ENCODE assay signal across 18 cellular contexts in genomic region chr22:27773236-27773550, GRCh38. TPM values are rescaled to one million over a fixed set of nuclear protein-coding genes. Genes with fewer than 3 reads are reported as not detected.
DNase-seq lines count a peak whose midpoint lies in the region; ATAC-seq, FAIRE-seq and TF ChIP-seq lines count a peak whose summit lies in the region.
"Had no signal": no experiment of that assay in that cellular context is flagged by ENCODE, and none has a peak within 500 bp of the region (broad histone marks: within the 10 kb centered on the region; RNA-seq: fewer than 3 reads in every experiment).

No MANE protein-coding gene starts in this region.

- no CpG with 5 or more reads among the region's 14 CpGs for WGBS in H9 (ENCODE audit: extremely low coverage, insufficient read length, low lambda C conversion rate)
- 83% methylated on average over 12 of the region's 14 CpGs; no CpG with 5 or more reads in 1 of the 2 experiments for WGBS in H1 (ENCODE audit: extremely low coverage in 1 of 2, insufficient coverage in 1 of 2, insufficient read length in 1 of 2, insufficient replicate concordance in 2 of 2, low coverage in 1 of 2, low lambda C conversion rate in 2 of 2, missing lambda C conversion rate in 1 of 2), 2 experiments
- WGBS in mesendoderm (ENCODE audit: extremely low coverage, insufficient coverage, low lambda C conversion rate) = no CpG with 5 or more reads among the region's 14 CpGs
- no CpG with 5 or more reads among the region's 14 CpGs for WGBS in right lobe of liver (ENCODE audit: insufficient coverage, low coverage, low lambda C conversion rate, missing lambda C conversion rate)

- no peak for ATAC-seq in gastrocnemius medialis
- no peak for ATAC-seq in right lobe of liver

- H3K9ac ChIP-seq in H9 (ENCODE audit: extremely low read depth, insufficient read length, low read length) (no peak overlapping the region), H1 (replicated peaks in 1 of 4; ENCODE audit: extremely low read depth in 1 of 4, low read depth in 3 of 4, low read length in 3 of 4) (no peak overlapping the region), mesendoderm (ENCODE audit: low read length) (no peak overlapping the region), colonic mucosa (ENCODE audit: low read depth in 2 of 2, low read length in 2 of 2) (no peak overlapping the region)

- H3K79me1 ChIP-seq in H9 (ENCODE audit: insufficient read depth, low read depth, low read length, poor library complexity, severe bottlenecking) = no peaks in the 10 kb centered on the region
- no peaks in the 10 kb centered on the region; the same call in 1 of the 2 replicates for H3K79me1 ChIP-seq in H1 (ENCODE audit: low read depth, low read length)
- H3K79me1 ChIP-seq in mesendoderm (ENCODE audit: low read length) = no peaks in the 10 kb centered on the region

- no peak overlapping the region for H2BK20ac ChIP-seq in H9 (ENCODE audit: low read depth, low read length, poor library complexity, severe bottlenecking)
- H2BK20ac ChIP-seq in H1 (ENCODE audit: low read length) = peak overlapping the region; percentile 57; the same call in 1 of the 2 replicates

- TF ChIP-seq EP300 in H1 (IDR thresholded peaks at IDR 0.05; ENCODE audit: borderline replicate concordance in 1 of 2, low read depth in 2 of 2, low read length in 2 of 2) = no peak

- H3K27me3 ChIP-seq in H9 (ENCODE audit: insufficient read depth, low read length) (no peaks in the 10 kb centered on the region), H1 (replicated peaks in 1 of 4; ENCODE audit: control insufficient read depth in 3 of 4, extremely low read depth in 1 of 4, insufficient read depth in 3 of 4, low read length in 3 of 4) (no peaks in the 10 kb centered on the region; a peak in 1 of 7 replicates), mesendoderm (ENCODE audit: insufficient read depth, low read length, poor library complexity) (no peaks in the 10 kb centered on the region), gastrocnemius medialis (no peaks in the 10 kb centered on the region), right lobe of liver (no peaks in the 10 kb centered on the region), colonic mucosa (no peaks in the 10 kb centered on the region), left ventricle myocardium inferior (ENCODE audit: low read depth) (no peaks in the 10 kb centered on the region), dorsolateral prefrontal cortex (peaks cover 0 to 4% (median 0%) of the 10 kb centered on the region in 45 donors)

- no peak overlapping the region for H3K4me3 Mint-ChIP-seq in H9
- H3K4me3 Mint-ChIP-seq: B cell had no signal

- in situ Hi-C loops in gastrocnemius medialis (cut with MboI; ENCODE audit: low sequenced_read_pairs in 4 of 4) = no loop called here

- POLR2A ChIA-PET in H1 (lab: Charles Lee; ENCODE audit: partially characterized antibody) = interaction anchor here (1.0 to 1.8 kb wide), 6 partner anchors 9 to 39 kb away, joined by 3 to 5 read pairs (median 4); no protein-coding TSS in a partner anchor

- H2AK5ac ChIP-seq in H9 (ENCODE audit: insufficient read length, low read length) (no peak overlapping the region), H1 (ENCODE audit: low read depth, low read length) (no peak overlapping the region), mesendoderm (ENCODE audit: low read length) (no peak overlapping the region)

- no peaks in the 10 kb centered on the region for H3K36me3 ChIP-seq in H1 (ENCODE audit: control insufficient read depth in 2 of 4, insufficient read depth in 4 of 4, low read length in 3 of 4)
- H3K36me3 ChIP-seq in mesendoderm (ENCODE audit: control insufficient read depth, insufficient read depth, low read length) = no peaks in the 10 kb centered on the region
- H3K36me3 ChIP-seq in gastrocnemius medialis = no peaks in the 10 kb centered on the region
- no peaks in the 10 kb centered on the region for H3K36me3 ChIP-seq in right lobe of liver
- H3K36me3 ChIP-seq in colonic mucosa = no peaks in the 10 kb centered on the region
- no peaks in the 10 kb centered on the region for H3K36me3 ChIP-seq in left ventricle myocardium inferior
- H3K36me3 ChIP-seq: HAP-1 had no signal

- H3K36me3 Mint-ChIP-seq in H9 (ENCODE audit: insufficient read depth in 1 of 3, low read depth in 3 of 3) = 0 out of 7 replicates have a peak, but pooled peaks cover 0 to 1% (median 0%) of the 10 kb centered on the region in 3 experiments

- TF ChIP-seq CTCF in H9 (conservative IDR thresholded peaks at IDR 0.05) = no peak
- TF ChIP-seq CTCF in H1 (IDR thresholded peaks at IDR 0.05; ENCODE audit: control extremely low read depth in 1 of 3, insufficient read depth in 1 of 3, low read depth in 1 of 3, low read length in 3 of 3) = no peak
- TF ChIP-seq CTCF in gastrocnemius medialis (IDR thresholded peaks at IDR 0.05 in 4 of 5, conservative IDR thresholded peaks at IDR 0.05 in 1 of 5) = no peak
- no peak for TF ChIP-seq CTCF in right lobe of liver (IDR thresholded peaks at IDR 0.05)
- no peak for TF ChIP-seq CTCF in colonic mucosa (IDR thresholded peaks at IDR 0.05)
- TF ChIP-seq CTCF in left ventricle myocardium inferior (IDR thresholded peaks at IDR 0.05; ENCODE audit: borderline replicate concordance) = no peak
- TF ChIP-seq CTCF in dorsolateral prefrontal cortex (IDR thresholded peaks at IDR 0.05 in 54 of 56, conservative IDR thresholded peaks at IDR 0.05 in 2 of 56; ENCODE audit: low read depth in 1 of 56, partially characterized antibody in 56 of 56) = no peak

- H3K4ac ChIP-seq in H9 (ENCODE audit: low read depth, low read length) (no peak overlapping the region), H1 (replicated peaks; ENCODE audit: insufficient read length, low read depth, low read length) (no peak overlapping the region), mesendoderm (ENCODE audit: low read depth, low read length) (no peak overlapping the region)

- TF ChIP-seq POLR2A in H1 (IDR thresholded peaks at IDR 0.05; ENCODE audit: control extremely low read depth in 1 of 2, low read depth in 2 of 2, low read length in 2 of 2) (no peak), gastrocnemius medialis (IDR thresholded peaks at IDR 0.05) (no peak), right lobe of liver (IDR thresholded peaks at IDR 0.05) (no peak)

- peak overlapping the region in 2 of 3 experiments; percentile 36 to 74; a peak in 1 of 7 replicates for H3K27ac Mint-ChIP-seq in H9
- H3K27ac Mint-ChIP-seq: B cell had no signal

- no peaks in the 10 kb centered on the region for H4K20me1 ChIP-seq in H9 (ENCODE audit: control insufficient read depth, insufficient read depth, insufficient read length)
- H4K20me1 ChIP-seq in H1 (replicated peaks in 1 of 2; ENCODE audit: control insufficient read depth in 1 of 2, insufficient read depth in 2 of 2, low read length in 2 of 2) = no peaks in the 10 kb centered on the region

- no peak for FAIRE-seq in H1 (lab: Jason Lieb, UNC)

- H3K27ac ChIP-seq in H9 (ENCODE audit: insufficient read length, low read depth, low read length) (no peak overlapping the region), H1 (ENCODE audit: low read depth, low read length) (no peak overlapping the region), mesendoderm (ENCODE audit: low read depth, low read length) (no peak overlapping the region), gastrocnemius medialis (peak overlapping the region; percentile 13 to 94 (median 62)), right lobe of liver (no peak overlapping the region), colonic mucosa (no peak overlapping the region), left ventricle myocardium inferior (replicated peaks) (no peak overlapping the region), dorsolateral prefrontal cortex (peak overlapping the region in 27 of 59 donors; percentile 1 to 75 (median 51))

- intact Hi-C loops in gastrocnemius medialis (cut with DNase I; ENCODE audit: low total_unique reads) (no loop called here), right lobe of liver (cut with DNase I) (no loop called here), colonic mucosa (cut with DNase I) (loop anchor here (10.0 kb wide), 1 partner anchor 58 kb away; no protein-coding TSS in a partner anchor), left ventricle myocardium inferior (cut with micrococcal nuclease) (no loop called here), dorsolateral prefrontal cortex (cut with DNase I) (no loop called here)

- no peaks in the 10 kb centered on the region for H3K27me3 Mint-ChIP-seq in H9 (ENCODE audit: low read depth)

- H4K91ac ChIP-seq in H9 (ENCODE audit: insufficient read length, low read depth, low read length) (no peak overlapping the region), H1 (replicated peaks; ENCODE audit: insufficient read length, low read length) (peak overlapping the region; percentile 15)

- no peak overlapping the region for H3T11ph ChIP-seq in H9 (ENCODE audit: low read length)

- no peak overlapping the region for H3K14ac ChIP-seq in H9 (ENCODE audit: insufficient read depth, low read length)
- H3K14ac ChIP-seq in H1 (ENCODE audit: insufficient read length) = no peak overlapping the region

- H2AFZ ChIP-seq in H9 (ENCODE audit: low read length) = no peak overlapping the region
- H2AFZ ChIP-seq in H1 (ENCODE audit: low read length) = no peak overlapping the region

- H4K5ac ChIP-seq in H9 (ENCODE audit: insufficient read length, low read depth, low read length) = no peak overlapping the region
- no peak overlapping the region for H4K5ac ChIP-seq in H1 (ENCODE audit: insufficient read length, low read depth, low read length)
- no peak overlapping the region for H4K5ac ChIP-seq in mesendoderm (ENCODE audit: low read length)

- peaks cover 7% of the 10 kb centered on the region for H3K23me2 ChIP-seq in H9 (ENCODE audit: insufficient read length, low read depth, low read length, poor library complexity, severe bottlenecking)
- no peaks in the 10 kb centered on the region; the same call in 1 of the 2 replicates for H3K23me2 ChIP-seq in H1 (ENCODE audit: low read depth, low read length)

- H2BK15ac ChIP-seq in H9 (ENCODE audit: low read depth, low read length) = no peak overlapping the region
- no peak overlapping the region for H2BK15ac ChIP-seq in H1 (ENCODE audit: low read length)
- no peak overlapping the region for H2BK15ac ChIP-seq in mesendoderm (replicated peaks; ENCODE audit: low read depth)

- H2BK12ac ChIP-seq in H9 (ENCODE audit: insufficient read length, low read depth, low read length) (no peak overlapping the region), H1 (ENCODE audit: low read depth, low read length) (no peak overlapping the region)

- H3K79me2 ChIP-seq in H9 (ENCODE audit: insufficient read depth, low read length) = no peaks in the 10 kb centered on the region
- H3K79me2 ChIP-seq in H1 (ENCODE audit: control insufficient read depth in 1 of 2, insufficient read depth in 2 of 2, low read length in 2 of 2) = no peaks in the 10 kb centered on the region; a peak in 1 of 4 replicates
- H3K79me2 ChIP-seq in mesendoderm (ENCODE audit: control insufficient read depth, insufficient read depth, low read length) = no peaks in the 10 kb centered on the region

- no peak overlapping the region for H3K4me2 ChIP-seq in H9 (ENCODE audit: insufficient read depth, insufficient read length, low read length)
- no peak overlapping the region for H3K4me2 ChIP-seq in H1 (ENCODE audit: insufficient read depth in 1 of 2, low read depth in 2 of 2, low read length in 2 of 2)
- H3K4me2 ChIP-seq in mesendoderm (ENCODE audit: low read length) = no peak overlapping the region

- no peak for DNase-seq in H9
- DNase-seq in H1 (ENCODE audit: low read depth in 1 of 2, low spot score in 2 of 2) = no peak
- DNase-seq in mesendoderm = no peak
- DNase-seq in gastrocnemius medialis = no peak
- DNase-seq in right lobe of liver = no peak
- DNase-seq in colonic mucosa = no peak
- DNase-seq in left ventricle myocardium inferior = no peak
- DNase-seq in dorsolateral prefrontal cortex = no peak
- DNase-seq: KBM-7, NCI-H1092, NCI-H1436 treated with DMSO at 0.1 percent for 48 hours, NCI-H1930, NCI-H2227 treated with DMSO at 0.1 percent for 48 hours, NCI-H510A treated with DMSO at 0.1 percent for 48 hours, NCI-H748 treated with DMSO at 0.1 percent for 48 hours, SIG-M5 had no signal

- no peak overlapping the region for H2BK120ac ChIP-seq in H9 (ENCODE audit: low read depth, low read length, poor library complexity, severe bottlenecking)
- H2BK120ac ChIP-seq in H1 (replicated peaks; ENCODE audit: low read depth, low read length) = no peak overlapping the region
- H2BK120ac ChIP-seq in mesendoderm (ENCODE audit: low read depth, low read length) = no peak overlapping the region

- H3K4me3 ChIP-seq in H1 (ENCODE audit: extremely low read depth in 1 of 4, insufficient read depth in 2 of 4, low read depth in 3 of 4, low read length in 4 of 4) = no peak overlapping the region
- no peak overlapping the region for H3K4me3 ChIP-seq in mesendoderm (ENCODE audit: low read length)
- H3K4me3 ChIP-seq in gastrocnemius medialis = no peak overlapping the region
- H3K4me3 ChIP-seq in right lobe of liver = no peak overlapping the region
- no peak overlapping the region for H3K4me3 ChIP-seq in colonic mucosa
- no peak overlapping the region for H3K4me3 ChIP-seq in left ventricle myocardium inferior
- H3K4me3 ChIP-seq in dorsolateral prefrontal cortex = peak overlapping the region in 1 of 59 donors; percentile 10
- H3K4me3 ChIP-seq: HAP-1 had no signal

- CTCF ChIA-PET in H1 (lab: Charles Lee; ENCODE audit: partially characterized antibody) = interaction anchor here (1.2 to 3.7 kb wide), 6 partner anchors 19 to 147 kb away, joined by 3 to 13 read pairs (median 4); no protein-coding TSS in a partner anchor

- TF ChIP-seq RAD21 in H1 (IDR thresholded peaks at IDR 0.05 in 1 of 2, conservative IDR thresholded peaks at IDR 0.05 in 1 of 2; ENCODE audit: low read depth in 2 of 2, low read length in 2 of 2) = no peak

- H2BK5ac ChIP-seq in H9 (ENCODE audit: insufficient read length, low read length) = no peak overlapping the region
- no peak overlapping the region for H2BK5ac ChIP-seq in H1 (ENCODE audit: low read depth, low read length)
- no peak overlapping the region for H2BK5ac ChIP-seq in mesendoderm (ENCODE audit: low read length)

- H3K9me3 ChIP-seq in H9 (ENCODE audit: control insufficient read depth, low read depth, low read length) (no peaks in the 10 kb centered on the region), H1 (ENCODE audit: insufficient read depth in 2 of 2, low read depth in 1 of 2, low read length in 1 of 2) (no peaks in the 10 kb centered on the region), gastrocnemius medialis (no peaks in the 10 kb centered on the region), right lobe of liver (no peaks in the 10 kb centered on the region), colonic mucosa (no peaks in the 10 kb centered on the region), left ventricle myocardium inferior (replicated peaks) (no peaks in the 10 kb centered on the region)
- H3K9me3 ChIP-seq: HAP-1 had no signal

- H3K23ac ChIP-seq in H9 (ENCODE audit: insufficient read length, low read depth, low read length) (no peak overlapping the region), H1 (ENCODE audit: insufficient read length) (no peak overlapping the region), mesendoderm (ENCODE audit: low read length) (no peak overlapping the region)

- H3K18ac ChIP-seq in H9 (ENCODE audit: insufficient read length, low read depth, low read length) (no peak overlapping the region), H1 (ENCODE audit: extremely low read depth, low read length) (no peak overlapping the region), mesendoderm (ENCODE audit: low read length) (peak overlapping the region; percentile 13)

- H4K8ac ChIP-seq in H9 (replicated peaks; ENCODE audit: insufficient read length, low read depth, low read length) = no peak overlapping the region
- no peak overlapping the region for H4K8ac ChIP-seq in H1 (ENCODE audit: extremely low read depth, insufficient read depth, low read length)
- no peak overlapping the region for H4K8ac ChIP-seq in mesendoderm (ENCODE audit: low read depth, low read length)

- peaks cover 31 to 64% of the 10 kb centered on the region in 2 experiments for H3K4me1 Mint-ChIP-seq in H9
- H3K4me1 Mint-ChIP-seq: B cell had no signal

- no peaks in the 10 kb centered on the region for H3K9me3 Mint-ChIP-seq in H9

- H3K4me1 ChIP-seq in H9 (ENCODE audit: insufficient read depth, low read length) (no peaks in the 10 kb centered on the region), H1 (replicated peaks in 1 of 4; ENCODE audit: control insufficient read depth in 3 of 4, insufficient read depth in 4 of 4, low read length in 3 of 4) (peaks cover 3 to 19% (median 12%) of the 10 kb centered on the region in 4 experiments), mesendoderm (ENCODE audit: control insufficient read depth, low read depth, low read length) (peaks cover 9% of the 10 kb centered on the region), gastrocnemius medialis (peaks cover 28 to 50% of the 10 kb centered on the region in 2 donors), right lobe of liver (no peaks in the 10 kb centered on the region), colonic mucosa (no peaks in the 10 kb centered on the region), left ventricle myocardium inferior (peaks cover 37% of the 10 kb centered on the region)

- H3K56ac ChIP-seq in H9 (ENCODE audit: insufficient read length, low read depth, low read length) = no peak overlapping the region
- H3K56ac ChIP-seq in H1 (replicated peaks; ENCODE audit: insufficient read length, low read depth, low read length) = no peak overlapping the region
- no peak overlapping the region for H3K56ac ChIP-seq in mesendoderm (ENCODE audit: low read length)

RNA-seq across cellular contexts. Expression of gene MN1, which starts 28.4 kb away (rescaled TPM):
- total RNA-seq in H9 (2021) = 2.7 and 2.8 TPM in 2 replicates
- 4.9 and 5.2 TPM in 2 replicates for total RNA-seq in H1 (2021; fragmentation: NEBNext Ultra II Directional; extraction: Animal tissue kit (Norgen Biotek cat#: 25700))
- polyA plus RNA-seq in H1 (2011; rRNA removed) = 3.1 and 5.0 TPM in 2 replicates
- polyA plus RNA-seq in H1 (2011; cell fraction: cytosol; rRNA removed) = 2.5 TPM
- polyA plus RNA-seq in H1 (2011; cell fraction: nucleus; rRNA removed) = 5.9 TPM
- 2.5 to 3.7 TPM (median 3.4 TPM) in 4 replicates for polyA plus RNA-seq in H1 (2012, experiment 1 of 2)
- 1.8 TPM for polyA plus RNA-seq in H1 (2012, experiment 2 of 2)
- 2.8 TPM for polyA plus RNA-seq in H1 (2013, experiment 1 of 2)
- polyA plus RNA-seq in H1 (2013, experiment 2 of 2) = 3.1 TPM
- 2.0 and 3.1 TPM in 2 replicates for polyA minus RNA-seq in H1 (2011; rRNA and poly(A)+ RNA removed)
- 5.6 TPM for polyA minus RNA-seq in H1 (2011; cell fraction: cytosol; rRNA and poly(A)+ RNA removed)
- polyA minus RNA-seq in H1 (2011; cell fraction: nucleus; rRNA and poly(A)+ RNA removed) = 3.3 TPM
- 1.3 TPM for polyA plus RNA-seq in mesendoderm (2013, experiment 1 of 2)
- 1.4 TPM for polyA plus RNA-seq in mesendoderm (2013, experiment 2 of 2)
- total RNA-seq in gastrocnemius medialis = 10 to 100 TPM in 3 of 4 donors, 1 to 10 TPM in 1; 8.8 to 40.0 (median 36.6) TPM
- total RNA-seq in right lobe of liver = under 1 TPM; 0.10 to 0.77 (median 0.46) TPM
- total RNA-seq in colonic mucosa = 1 to 10 TPM in 1 of 2 donors, under 1 TPM in 1; 0.67 to 1.5 TPM
- total RNA-seq in left ventricle myocardium inferior = 7.7 TPM
- total RNA-seq in dorsolateral prefrontal cortex = 10 to 100 TPM in 16 of 120 experiments, 1 to 10 TPM in 104; 3.8 to 12.4 (median 7.5) TPM

Comparison
In these comparisons a context has a peak if more than half of its experiments do, and no peak if none do; other contexts are left out.
1. H3K27ac ChIP-seq: peak in gastrocnemius medialis (4 of 4); none in H9 (single experiment), H1 (single experiment), mesendoderm (single experiment), right lobe of liver (0 of 3), colonic mucosa (single experiment) and left ventricle myocardium inferior (single experiment).